In genomic region chr5:137730331-137730730, GRCh38 we compare ENCODE assay signal across 23 cellular contexts. TPM values are rescaled to one million over a fixed set of nuclear protein-coding genes. Genes with fewer than 3 reads are reported as not detected.
A peak's percentile ranks its signal among the peaks of the same experiment; 100 is the strongest.
DNase-seq lines count a peak whose midpoint lies in the region; TF ChIP-seq lines count a peak whose summit lies in the region.
"Had no signal": no experiment of that assay in that cellular context is flagged by ENCODE, and none has a peak within 500 bp of the region (broad histone marks: within the 10 kb centered on the region; RNA-seq: fewer than 3 reads in every experiment).

No MANE protein-coding gene starts in this region.

- no peak overlapping the region for H3K27ac ChIP-seq in endodermal cell (ENCODE audit: low read depth, low read length)
- H3K27ac ChIP-seq: gastrocnemius medialis, suprapubic skin had no signal

- no peak overlapping the region for H3K9ac ChIP-seq in Loucy (ENCODE audit: low read depth, low read length, poor library complexity, severe bottlenecking)
- no peak overlapping the region for H3K9ac ChIP-seq in endodermal cell (ENCODE audit: extremely low read depth, low read length, poor library complexity, severe bottlenecking)

- peaks cover 59% of the 10 kb centered on the region for H3K79me2 ChIP-seq in Loucy (ENCODE audit: insufficient read depth, low read length)

- H4K20me1 ChIP-seq in Loucy (ENCODE audit: insufficient read depth, low read length, poor library complexity, severe bottlenecking), result no peaks in the 10 kb centered on the region

- no peaks in the 10 kb centered on the region for H3F3A ChIP-seq in Loucy (ENCODE audit: low read depth)

- H3K9me3 Mint-ChIP-seq in endodermal cell (no peaks in the 10 kb centered on the region), mesothelial cell of epicardium (no peaks in the 10 kb centered on the region)
- H3K9me3 Mint-ChIP-seq: activated naive CD8-positive, alpha-beta T cell treated with anti-CD3 and anti-CD28 coated beads, Interleukin-2, amount 10 ng/mL, durations not matched to agents 7 days and 5 days; activated T-cell treated with anti-CD3 and anti-CD28 coated beads, Interleukin-2, amount 50 U/mL, for 72 hours; CD8-positive, alpha-beta memory T cell; natural killer cell had no signal

- no peaks in the 10 kb centered on the region for H3K9me2 ChIP-seq in Loucy (replicated peaks; ENCODE audit: low read depth, low read length)

- peak overlapping the region; percentile 11 for H3K4me3 ChIP-seq in Loucy (ENCODE audit: low read length, poor library complexity, severe bottlenecking)
- H3K4me3 ChIP-seq in endodermal cell (ENCODE audit: low read length), result no peak overlapping the region
- H3K4me3 ChIP-seq: gastrocnemius medialis, suprapubic skin had no signal

- H3K36me3 ChIP-seq in Loucy (ENCODE audit: insufficient read depth, low read length) (no peaks in the 10 kb centered on the region), endodermal cell (ENCODE audit: control insufficient read depth, insufficient read depth, low read length) (no peaks in the 10 kb centered on the region)
- H3K36me3 ChIP-seq: gastrocnemius medialis, suprapubic skin had no signal

- no peak overlapping the region for H3K27ac Mint-ChIP-seq in endodermal cell
- peak overlapping the region; percentile 13 for H3K27ac Mint-ChIP-seq in mesothelial cell of epicardium
- H3K27ac Mint-ChIP-seq: activated naive CD8-positive, alpha-beta T cell treated with anti-CD3 and anti-CD28 coated beads, Interleukin-2, amount 10 ng/mL, durations not matched to agents 7 days and 5 days; activated T-cell treated with anti-CD3 and anti-CD28 coated beads, Interleukin-2, amount 50 U/mL, for 72 hours; CD8-positive, alpha-beta memory T cell; natural killer cell had no signal

- H3K36me3 Mint-ChIP-seq in endodermal cell (ENCODE audit: low read depth) (no peaks in the 10 kb centered on the region), mesothelial cell of epicardium (no peaks in the 10 kb centered on the region)
- H3K36me3 Mint-ChIP-seq: natural killer cell had no signal

- H2AFZ ChIP-seq in Loucy (ENCODE audit: low read length), result no peak overlapping the region

- TF ChIP-seq CTCF in Loucy (conservative IDR thresholded peaks at IDR 0.05; ENCODE audit: low read length), result no peak
- no peak for TF ChIP-seq CTCF in endodermal cell (conservative IDR thresholded peaks at IDR 0.05)
- TF ChIP-seq CTCF in mesothelial cell of epicardium (IDR thresholded peaks at IDR 0.05; ENCODE audit: unreplicated experiment), result no peak

- H3K9me3 ChIP-seq in Loucy (ENCODE audit: insufficient read depth, low read depth, low read length), result no peaks in the 10 kb centered on the region
- H3K9me3 ChIP-seq in endodermal cell (ENCODE audit: control insufficient read depth, low read length), result no peaks in the 10 kb centered on the region
- H3K9me3 ChIP-seq: gastrocnemius medialis, suprapubic skin had no signal

- H3K4me1 Mint-ChIP-seq in endodermal cell (peaks cover 13% of the 10 kb centered on the region), mesothelial cell of epicardium (peaks cover 14% of the 10 kb centered on the region)
- H3K4me1 Mint-ChIP-seq: natural killer cell had no signal

- DNase-seq in Daoy (ENCODE audit: low read depth) (peak; percentile 23), endodermal cell (peak; percentile 15), mesothelial cell of epicardium (ENCODE audit: low spot score in 2 of 2, unreplicated experiment in 2 of 2) (no peak), GM19238 (ENCODE audit: insufficient read length, low spot score) (no peak), NCI-H1105 (lab: John Stamatoyannopoulos, UW) (no peak), ACHN (no peak)
- no peak for DNase-seq in activated effector memory CD4-positive, alpha-beta T cell treated with anti-CD3 and anti-CD28 coated beads, Interleukin-2, amount 50 U/mL, for 16 hours
- DNase-seq: activated CD4-positive, alpha-beta T cell treated with anti-CD3 and anti-CD28 coated beads for 1 hour; activated naive CD8-positive, alpha-beta T cell treated with anti-CD3 and anti-CD28 coated beads, Interleukin-2, amount 10 ng/mL, durations not matched to agents 7 days and 5 days; activated T-cell treated with anti-CD3 and anti-CD28 coated beads, Interleukin-2, amount 50 U/mL, for 72 hours; CD8-positive, alpha-beta memory T cell; dermis blood vessel endothelial cell; gastrocnemius medialis; HCEC 1CT; left colon; natural killer cell; NCI-H146; NCI-H2171 treated with DMSO at 0.1 percent for 48 hours; NCI-H69; right cardiac atrium; stimulated activated CD4-positive, alpha-beta T cell treated with anti-CD3 and anti-CD28 coated beads, Interleukin-15, amount 100 ng/mL, for 24 hours had no signal

- in situ Hi-C loops in ACHN (cut with HindIII; ENCODE audit: low pct_ligation_motif_present, low pct_unique_long_range_greater_than_20kb, low sequenced_read_pairs), result no loop called here

- H3K27me3 ChIP-seq in Loucy (ENCODE audit: insufficient read depth, low read length, poor library complexity, severe bottlenecking) (no peaks in the 10 kb centered on the region), endodermal cell (ENCODE audit: control insufficient read depth, insufficient read depth, low read length, poor library complexity, severe bottlenecking) (no peaks in the 10 kb centered on the region)
- H3K27me3 ChIP-seq: gastrocnemius medialis, suprapubic skin had no signal

- H3K27me3 Mint-ChIP-seq in endodermal cell (ENCODE audit: insufficient read depth) (peaks cover 5% of the 10 kb centered on the region), mesothelial cell of epicardium (ENCODE audit: low read depth) (no peaks in the 10 kb centered on the region)
- H3K27me3 Mint-ChIP-seq: activated naive CD8-positive, alpha-beta T cell treated with anti-CD3 and anti-CD28 coated beads, Interleukin-2, amount 10 ng/mL, durations not matched to agents 7 days and 5 days; CD8-positive, alpha-beta memory T cell had no signal

- no peak overlapping the region for H3K4me3 Mint-ChIP-seq in endodermal cell
- H3K4me3 Mint-ChIP-seq in mesothelial cell of epicardium, result no peak overlapping the region
- H3K4me3 Mint-ChIP-seq: activated naive CD8-positive, alpha-beta T cell treated with anti-CD3 and anti-CD28 coated beads, Interleukin-2, amount 10 ng/mL, durations not matched to agents 7 days and 5 days; activated T-cell treated with anti-CD3 and anti-CD28 coated beads, Interleukin-2, amount 50 U/mL, for 72 hours; CD8-positive, alpha-beta memory T cell; natural killer cell had no signal

- peak overlapping the region; percentile 86 for H3K4me2 ChIP-seq in Loucy (ENCODE audit: low read depth, low read length, poor library complexity, severe bottlenecking)

- H3K4me1 ChIP-seq in Loucy (ENCODE audit: insufficient read depth, low read length, poor library complexity, severe bottlenecking), result peaks cover 52% of the 10 kb centered on the region
- peaks cover 12% of the 10 kb centered on the region for H3K4me1 ChIP-seq in endodermal cell (ENCODE audit: control insufficient read depth, insufficient read depth, low read length)

RNA-seq across cellular contexts. Expression of gene KLHL3, which starts 5.6 kb away (rescaled TPM):
- 0.15 and 0.80 TPM in 2 replicates for total RNA-seq in Daoy (2014; rRNA removed; shearing (Covaris generic))
- total RNA-seq in endodermal cell (10 to 100 TPM; 17.5 to 19.4 TPM), mesothelial cell of epicardium (12.7 to 16.5 TPM (median 13.1 TPM) in 3 replicates)
- 5.6 TPM for polyA plus RNA-seq in endodermal cell (2013, experiment 1 of 2)
- 5.9 TPM for polyA plus RNA-seq in endodermal cell (2013, experiment 2 of 2)

RNA-seq across cellular contexts. Expression of gene HNRNPA0, which starts 23.8 kb away (rescaled TPM):
- total RNA-seq in Daoy (2014; rRNA removed; shearing (Covaris generic)), result 15.0 and 17.4 TPM in 2 replicates
- 10 to 100 TPM; 50.7 to 61.0 TPM for total RNA-seq in endodermal cell
- 75.5 TPM for polyA plus RNA-seq in endodermal cell (2013, experiment 1 of 2)
- polyA plus RNA-seq in endodermal cell (2013, experiment 2 of 2), result 72.9 TPM
- total RNA-seq in mesothelial cell of epicardium, result 68.6 to 71.1 TPM (median 71.0 TPM) in 3 replicates

Comparison
In these comparisons a context has a peak if more than half of its experiments do, and no peak if none do; other contexts are left out.
1. DNase-seq: peak in Daoy (single experiment) and endodermal cell (single experiment); none in mesothelial cell of epicardium (0 of 2), GM19238 (single experiment), activated effector memory CD4-positive, alpha-beta T cell treated with anti-CD3 and anti-CD28 coated beads, Interleukin-2, amount 50 U/mL, for 16 hours (single experiment), NCI-H1105 (single experiment) and ACHN (single experiment).